ENCODE assay signal across 8 cellular contexts in genomic region chr17:7173687-7174602, GRCh38. TPM values are rescaled to one million over a fixed set of nuclear protein-coding genes. Genes with fewer than 3 reads are reported as not detected.
DNase-seq lines count a peak whose midpoint lies in the region; ATAC-seq and TF ChIP-seq lines count a peak whose summit lies in the region.

No MANE protein-coding gene starts in this region.

- peaks cover 0 to 5% of the 10 kb centered on the region in 2 donors for H3K4me1 ChIP-seq in lung (ENCODE audit: control insufficient read depth in 2 of 2, insufficient read depth in 2 of 2, low read length in 2 of 2)

- H3K27ac ChIP-seq in lung (ENCODE audit: low read depth in 1 of 2, low read length in 1 of 2), result peak overlapping the region in 1 of 2 donors; percentile 44

- DNase-seq in ELF-1 (ENCODE audit: low read depth, low spot score) (peak; percentile 84), T-helper 2 cell (peak in 4 of 5 experiments; percentile 12 to 65 (median 28)), choroid plexus epithelial cell (ENCODE audit: low read depth) (peak; percentile 72), lung (ENCODE audit: low spot score) (peak; percentile 58), SW480 (ENCODE audit: low spot score) (no peak), AG20443 (ENCODE audit: low spot score) (no peak), NCI-H1417 (lab: John Stamatoyannopoulos, UW) (no peak)
- peak; percentile 16 for DNase-seq in stimulated activated CD8-positive, alpha-beta memory T cell treated with anti-CD3 and anti-CD28 coated beads, Interleukin-7, amount 100 ng/mL, for 24 hours (ENCODE audit: low read depth)

- WGBS in lung, 2 donors, result 49 to 55% methylated on average over 63 to 69 of the region's 69 CpGs

- H3K4me3 ChIP-seq in choroid plexus epithelial cell (ENCODE audit: low read depth, low read length), result peak overlapping the region; percentile 22
- peak overlapping the region; percentile 8 for H3K4me3 ChIP-seq in lung

- peak; percentile 44 for TF ChIP-seq CTCF in choroid plexus epithelial cell (conservative IDR thresholded peaks at IDR 0.05; ENCODE audit: low read depth, low read length)
- TF ChIP-seq CTCF in lung (IDR thresholded peaks at IDR 0.05; ENCODE audit: control extremely low read depth, extremely low read depth), result peak; percentile 13

- peaks cover 0 to 3% of the 10 kb centered on the region in 2 donors for H3K9me3 ChIP-seq in lung (ENCODE audit: control insufficient read depth in 2 of 2, insufficient read depth in 1 of 2, low read length in 1 of 2)

- peak; percentile 42 for ATAC-seq in lung (ENCODE audit: insufficient read depth, low FRiP score)

- H3K36me3 ChIP-seq in lung (ENCODE audit: control insufficient read depth in 2 of 2, insufficient read depth in 2 of 2, low read length in 2 of 2), result no peaks in the 10 kb centered on the region

- no peaks in the 10 kb centered on the region for H3K27me3 ChIP-seq in lung (ENCODE audit: control insufficient read depth, insufficient read depth)

RNA-seq across cellular contexts. Expression of gene ASGR1, which starts 5.2 kb away (rescaled TPM):
- 1 to 10 TPM; 5.9 to 7.0 TPM for total RNA-seq in lung
- 10 to 100 TPM in 1 of 2 donors, 1 to 10 TPM in 1; 5.9 to 11.2 TPM for polyA plus RNA-seq in lung

RNA-seq across cellular contexts. Expression of gene DLG4, which starts 45.7 kb away (rescaled TPM):
- 10 to 100 TPM; 17.1 to 20.1 TPM for total RNA-seq in lung
- 10 to 100 TPM; 10.0 to 13.4 TPM for polyA plus RNA-seq in lung

RNA-seq across cellular contexts. Expression of gene ACADVL, which starts 45.8 kb away (rescaled TPM):
- 100 to 1,000 TPM; 158 to 679 TPM for total RNA-seq in lung
- 100 to 1,000 TPM; 412 to 774 TPM for polyA plus RNA-seq in lung

RNA-seq across cellular contexts. Expression of gene ASGR2, which starts 59.3 kb away (rescaled TPM):
- total RNA-seq in lung, result 1 to 10 TPM; 1.6 to 1.7 TPM
- 10 to 100 TPM in 1 of 2 donors, 1 to 10 TPM in 1; 3.5 to 12.0 TPM for polyA plus RNA-seq in lung

Comparison
In these comparisons a context has a peak if more than half of its experiments do, and no peak if none do; other contexts are left out.
1. DNase-seq: peak in ELF-1 (single experiment), T-helper 2 cell (4 of 5), choroid plexus epithelial cell (single experiment), lung (single experiment) and stimulated activated CD8-positive, alpha-beta memory T cell treated with anti-CD3 and anti-CD28 coated beads, Interleukin-7, amount 100 ng/mL, for 24 hours (single experiment); none in SW480 (single experiment), AG20443 (single experiment) and NCI-H1417 (0 of 3).